Comparison of ENCODE assay signal across 8 cellular contexts in the genomic region with DNA sequence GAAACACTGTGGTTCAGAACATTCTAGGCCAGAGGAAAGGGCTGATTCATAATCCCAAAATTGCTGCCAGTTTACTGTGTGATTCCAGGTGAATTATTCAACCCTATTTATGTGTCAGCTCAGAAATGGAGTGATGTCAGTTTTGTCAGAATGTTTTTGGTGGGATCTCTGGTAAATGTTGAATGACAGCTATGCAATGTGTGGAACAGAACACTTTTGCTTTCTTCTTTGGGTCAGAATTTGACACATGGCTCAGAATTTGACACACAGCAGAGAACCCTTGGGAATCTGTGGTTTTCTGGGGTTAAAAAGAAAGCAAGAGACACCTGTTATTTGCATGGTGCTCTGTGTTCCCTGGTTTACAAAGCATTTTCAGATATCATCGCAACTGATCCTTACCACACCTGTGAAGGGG. TPM values are rescaled to one million over a fixed set of nuclear protein-coding genes. Genes with fewer than 3 reads are reported as not detected.
DNase-seq lines count a peak whose midpoint lies in the region; ATAC-seq, FAIRE-seq and TF ChIP-seq lines count a peak whose summit lies in the region.

No MANE protein-coding gene starts in this region.

- peak; percentile 50 for ATAC-seq in HG02884 (IDR thresholded peaks at IDR 0.05; ENCODE audit: unreplicated experiment)
- no peak for ATAC-seq in WTC11

- H3K36me3 Mint-ChIP-seq in WTC11 = peaks cover 14% of the 10 kb centered on the region

- TF ChIP-seq POLR2A in GM12892 (IDR thresholded peaks at IDR 0.05; ENCODE audit: low read depth, low read length) = no peak

- TF ChIP-seq CTCF in WTC11 (IDR thresholded peaks at IDR 0.05) = no peak

- CTCF ChIA-PET in WTC11 (lab: Charles Lee) = interaction anchor here (0.7 to 0.9 kb wide), 2 partner anchors 8 to 96 kb away, joined by 3 to 4 read pairs; no protein-coding TSS in a partner anchor

- no peaks in the 10 kb centered on the region for H3K9me3 Mint-ChIP-seq in WTC11

- peak overlapping the region; percentile 59; the same call in 1 of the 2 replicates for H3K27ac Mint-ChIP-seq in WTC11

- peak; percentile 27 for DNase-seq in GM19238 (ENCODE audit: insufficient read length, low spot score)
- no peak for DNase-seq in WTC11 (ENCODE audit: low spot score)
- peak; percentile 24 for DNase-seq in renal cortical epithelial cell (ENCODE audit: low read depth)
- DNase-seq in HUDEP-2 (lab: John Stamatoyannopoulos, UW; ENCODE audit: unreplicated experiment in 76 of 76) = no peak
- no peak for DNase-seq in COR-L47 (lab: John Stamatoyannopoulos, UW)
- no peak for DNase-seq in NCI-H2227 treated with DMSO at 0.1 percent for 48 hours (lab: John Stamatoyannopoulos, UW)
- DNase-seq in GM12892 (ENCODE audit: insufficient read length) = no peak

- H3K4me3 Mint-ChIP-seq in WTC11 = no peak overlapping the region

- peaks cover 41% of the 10 kb centered on the region for H3K4me1 Mint-ChIP-seq in WTC11

- no peaks in the 10 kb centered on the region for H3K27me3 Mint-ChIP-seq in WTC11 (ENCODE audit: low read depth)

- POLR2A ChIA-PET in WTC11 (lab: Charles Lee) = no interaction called here

- FAIRE-seq in GM12892 (lab: Jason Lieb, UNC) = no peak

TF ChIP-seq in WTC11, 78 proteins besides CTCF, POLR2A, EP300 and RAD21 (continues in another document):
- TF ChIP-seq MLX (CRISPR knock-in tag; IDR thresholded peaks at IDR 0.05) (no peak), ATF1 (CRISPR knock-in tag; IDR thresholded peaks at IDR 0.05) (no peak), ZNF671 (CRISPR knock-in tag; IDR thresholded peaks at IDR 0.05) (no peak), NFYB (CRISPR knock-in tag; conservative IDR thresholded peaks at IDR 0.05; ENCODE audit: low read depth) (no peak), HMGA2 (CRISPR knock-in tag; IDR thresholded peaks at IDR 0.05) (no peak), KAT7 (CRISPR knock-in tag; IDR thresholded peaks at IDR 0.05; ENCODE audit: borderline replicate concordance) (no peak), MAX (CRISPR knock-in tag; IDR thresholded peaks at IDR 0.05) (no peak), PRDM15 (CRISPR knock-in tag; IDR thresholded peaks at IDR 0.05) (no peak), NFATC4 (CRISPR knock-in tag; IDR thresholded peaks at IDR 0.05) (no peak), CREB1 (CRISPR knock-in tag; IDR thresholded peaks at IDR 0.05) (no peak), NR3C1 (CRISPR knock-in tag; conservative IDR thresholded peaks at IDR 0.05; ENCODE audit: low read depth) (no peak), ZNF512 (CRISPR knock-in tag; IDR thresholded peaks at IDR 0.05; ENCODE audit: borderline replicate concordance) (no peak)
- TF ChIP-seq, protein P1, sequence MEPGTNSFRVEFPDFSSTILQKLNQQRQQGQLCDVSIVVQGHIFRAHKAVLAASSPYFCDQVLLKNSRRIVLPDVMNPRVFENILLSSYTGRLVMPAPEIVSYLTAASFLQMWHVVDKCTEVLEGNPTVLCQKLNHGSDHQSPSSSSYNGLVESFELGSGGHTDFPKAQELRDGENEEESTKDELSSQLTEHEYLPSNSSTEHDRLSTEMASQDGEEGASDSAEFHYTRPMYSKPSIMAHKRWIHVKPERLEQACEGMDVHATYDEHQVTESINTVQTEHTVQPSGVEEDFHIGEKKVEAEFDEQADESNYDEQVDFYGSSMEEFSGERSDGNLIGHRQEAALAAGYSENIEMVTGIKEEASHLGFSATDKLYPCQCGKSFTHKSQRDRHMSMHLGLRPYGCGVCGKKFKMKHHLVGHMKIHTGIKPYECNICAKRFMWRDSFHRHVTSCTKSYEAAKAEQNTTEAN (CRISPR knock-in tag; IDR thresholded peaks at IDR 0.05) = no peak
- TF ChIP-seq, protein P2, sequence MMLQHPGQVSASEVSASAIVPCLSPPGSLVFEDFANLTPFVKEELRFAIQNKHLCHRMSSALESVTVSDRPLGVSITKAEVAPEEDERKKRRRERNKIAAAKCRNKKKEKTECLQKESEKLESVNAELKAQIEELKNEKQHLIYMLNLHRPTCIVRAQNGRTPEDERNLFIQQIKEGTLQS (CRISPR knock-in tag; conservative IDR thresholded peaks at IDR 0.05) = no peak
- TF ChIP-seq, protein P3, sequence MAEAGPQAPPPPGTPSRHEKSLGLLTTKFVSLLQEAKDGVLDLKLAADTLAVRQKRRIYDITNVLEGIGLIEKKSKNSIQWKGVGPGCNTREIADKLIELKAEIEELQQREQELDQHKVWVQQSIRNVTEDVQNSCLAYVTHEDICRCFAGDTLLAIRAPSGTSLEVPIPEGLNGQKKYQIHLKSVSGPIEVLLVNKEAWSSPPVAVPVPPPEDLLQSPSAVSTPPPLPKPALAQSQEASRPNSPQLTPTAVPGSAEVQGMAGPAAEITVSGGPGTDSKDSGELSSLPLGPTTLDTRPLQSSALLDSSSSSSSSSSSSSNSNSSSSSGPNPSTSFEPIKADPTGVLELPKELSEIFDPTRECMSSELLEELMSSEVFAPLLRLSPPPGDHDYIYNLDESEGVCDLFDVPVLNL (CRISPR knock-in tag; IDR thresholded peaks at IDR 0.05; ENCODE audit: borderline replicate concordance, low read depth) = no peak
- TF ChIP-seq, protein P4, sequence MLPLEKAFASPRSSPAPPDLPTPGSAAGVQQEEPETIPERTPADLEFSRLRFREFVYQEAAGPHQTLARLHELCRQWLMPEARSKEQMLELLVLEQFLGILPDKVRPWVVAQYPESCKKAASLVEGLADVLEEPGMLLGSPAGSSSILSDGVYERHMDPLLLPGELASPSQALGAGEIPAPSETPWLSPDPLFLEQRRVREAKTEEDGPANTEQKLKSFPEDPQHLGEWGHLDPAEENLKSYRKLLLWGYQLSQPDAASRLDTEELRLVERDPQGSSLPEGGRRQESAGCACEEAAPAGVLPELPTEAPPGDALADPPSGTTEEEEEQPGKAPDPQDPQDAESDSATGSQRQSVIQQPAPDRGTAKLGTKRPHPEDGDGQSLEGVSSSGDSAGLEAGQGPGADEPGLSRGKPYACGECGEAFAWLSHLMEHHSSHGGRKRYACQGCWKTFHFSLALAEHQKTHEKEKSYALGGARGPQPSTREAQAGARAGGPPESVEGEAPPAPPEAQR (CRISPR knock-in tag; IDR thresholded peaks at IDR 0.05) = no peak

RNA-seq across cellular contexts. Expression of gene MTA3, which starts 1.6 kb away (rescaled TPM):
- total RNA-seq in WTC11 (2021) = 153 to 173 TPM (median 157 TPM) in 3 replicates
- 28.0 and 47.6 TPM in 2 replicates for total RNA-seq in renal cortical epithelial cell
- polyA plus RNA-seq in GM12892 (2012; ENCODE audit: missing spikeins) = 38.1 TPM

Comparison
In these comparisons a context has a peak if more than half of its experiments do, and no peak if none do; other contexts are left out.
1. DNase-seq: peak in GM19238 (single experiment) and renal cortical epithelial cell (single experiment); none in WTC11 (single experiment), HUDEP-2 (0 of 76), COR-L47 (single experiment), NCI-H2227 treated with DMSO at 0.1 percent for 48 hours (single experiment) and GM12892 (single experiment).